In the genomic region with DNA sequence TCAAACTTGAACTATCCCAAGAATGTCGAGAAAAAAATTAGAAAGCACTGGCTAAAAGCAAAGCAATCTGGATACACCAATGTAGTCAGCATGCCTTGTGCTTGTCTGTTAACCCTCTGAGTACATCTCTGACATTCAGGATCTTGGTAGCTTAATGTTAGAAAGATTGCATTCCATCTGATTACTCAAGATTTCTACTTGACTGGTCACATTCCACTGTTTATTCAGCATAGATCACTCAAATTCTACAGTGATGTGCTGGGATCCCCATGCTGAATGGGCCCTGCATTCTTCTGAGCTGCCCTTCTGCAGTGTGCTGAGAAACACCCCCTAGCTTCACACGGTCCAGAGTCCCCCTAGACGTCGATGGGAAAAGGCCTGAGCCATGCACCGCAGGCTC, we compare ENCODE assay signal across 10 cellular contexts.
DNase-seq lines count a peak whose midpoint lies in the region; ATAC-seq and TF ChIP-seq lines count a peak whose summit lies in the region.
"Had no signal": no experiment of that assay in that cellular context is flagged by ENCODE, and none has a peak within 500 bp of the region (broad histone marks: within the 10 kb centered on the region; RNA-seq: fewer than 3 reads in every experiment).

No MANE protein-coding gene starts in this region.

- H3K36me3 Mint-ChIP-seq in HFFc6 (ENCODE audit: low read depth) = no peaks in the 10 kb centered on the region
- H3K36me3 Mint-ChIP-seq in type B pancreatic cell = peaks cover 3% of the 10 kb centered on the region
- no peaks in the 10 kb centered on the region for H3K36me3 Mint-ChIP-seq in stimulated activated memory B cell treated with anti-CD40 and anti-IgM and Interleukin-4, amounts not matched to agents 10 μg/mL and 1 μg/mL and 100 μg/mL, for 72 hours

- H3K27ac Mint-ChIP-seq in HFFc6 (peak overlapping the region; percentile 78), type B pancreatic cell (peak overlapping the region; percentile 63)
- no peak overlapping the region for H3K27ac Mint-ChIP-seq in stimulated activated memory B cell treated with anti-CD40 and anti-IgM and Interleukin-4, amounts not matched to agents 10 μg/mL and 1 μg/mL and 100 μg/mL, for 72 hours

- H3K27me3 Mint-ChIP-seq in HFFc6 (ENCODE audit: insufficient read depth) = no peaks in the 10 kb centered on the region; the same call in 1 of the 2 replicates
- no peaks in the 10 kb centered on the region for H3K27me3 Mint-ChIP-seq in type B pancreatic cell
- H3K27me3 Mint-ChIP-seq in stimulated activated memory B cell treated with anti-CD40 and anti-IgM and Interleukin-4, amounts not matched to agents 10 μg/mL and 1 μg/mL and 100 μg/mL, for 72 hours = no peaks in the 10 kb centered on the region

- no peak for ATAC-seq in stimulated activated memory B cell treated with anti-CD40 and anti-IgM and Interleukin-4, amounts not matched to agents 10 μg/mL and 1 μg/mL and 100 μg/mL, for 72 hours

- H3K4me3 Mint-ChIP-seq in HFFc6 (peak overlapping the region; percentile 63), type B pancreatic cell (no peak overlapping the region)
- no peak overlapping the region for H3K4me3 Mint-ChIP-seq in stimulated activated memory B cell treated with anti-CD40 and anti-IgM and Interleukin-4, amounts not matched to agents 10 μg/mL and 1 μg/mL and 100 μg/mL, for 72 hours

- peaks cover 71% of the 10 kb centered on the region for H3K4me1 Mint-ChIP-seq in HFFc6 (ENCODE audit: low read depth)
- H3K4me1 Mint-ChIP-seq in type B pancreatic cell (ENCODE audit: unreplicated experiment) = peaks cover 23% of the 10 kb centered on the region
- no peaks in the 10 kb centered on the region for H3K4me1 Mint-ChIP-seq in stimulated activated memory B cell treated with anti-CD40 and anti-IgM and Interleukin-4, amounts not matched to agents 10 μg/mL and 1 μg/mL and 100 μg/mL, for 72 hours

- TF ChIP-seq CTCF in HFFc6 (IDR thresholded peaks at IDR 0.05) (no peak), type B pancreatic cell (conservative IDR thresholded peaks at IDR 0.05) (no peak)

- H3K9me3 Mint-ChIP-seq in HFFc6 (no peaks in the 10 kb centered on the region), type B pancreatic cell (peaks cover 7% of the 10 kb centered on the region)
- no peaks in the 10 kb centered on the region for H3K9me3 Mint-ChIP-seq in stimulated activated memory B cell treated with anti-CD40 and anti-IgM and Interleukin-4, amounts not matched to agents 10 μg/mL and 1 μg/mL and 100 μg/mL, for 72 hours

- DNase-seq in HFFc6 = peak; percentile 93
- DNase-seq in amniotic stem cell (lab: John Stamatoyannopoulos, UW) = peak; percentile 83
- peak; percentile 28 for DNase-seq in iPS DF 19.7 (ENCODE audit: low read depth, low spot score)
- DNase-seq in type B pancreatic cell (ENCODE audit: extremely low spot score, unreplicated experiment) = no peak
- no peak for DNase-seq in stimulated activated CD4-positive, alpha-beta T cell treated with anti-CD3 and anti-CD28 coated beads, Interleukin-1b, Interleukin-23, amount 100 ng/mL, for 48 hours
- DNase-seq in activated CD8-positive, alpha-beta memory T cell treated with anti-CD3 and anti-CD28 coated beads, Interleukin-2, amount 50 U/mL, for 4 hours = no peak
- DNase-seq: activated gamma-delta T cell, kidney, NCI-H1417 had no signal

Comparison
In these comparisons a context has a peak if more than half of its experiments do, and no peak if none do; other contexts are left out.
1. DNase-seq: peak in HFFc6 (single experiment), amniotic stem cell (single experiment) and iPS DF 19.7 (single experiment); none in type B pancreatic cell (single experiment), stimulated activated CD4-positive, alpha-beta T cell treated with anti-CD3 and anti-CD28 coated beads, Interleukin-1b, Interleukin-23, amount 100 ng/mL, for 48 hours (single experiment) and activated CD8-positive, alpha-beta memory T cell treated with anti-CD3 and anti-CD28 coated beads, Interleukin-2, amount 50 U/mL, for 4 hours (single experiment).